ENCODE assay signal across 8 cellular contexts in the genomic region with DNA sequence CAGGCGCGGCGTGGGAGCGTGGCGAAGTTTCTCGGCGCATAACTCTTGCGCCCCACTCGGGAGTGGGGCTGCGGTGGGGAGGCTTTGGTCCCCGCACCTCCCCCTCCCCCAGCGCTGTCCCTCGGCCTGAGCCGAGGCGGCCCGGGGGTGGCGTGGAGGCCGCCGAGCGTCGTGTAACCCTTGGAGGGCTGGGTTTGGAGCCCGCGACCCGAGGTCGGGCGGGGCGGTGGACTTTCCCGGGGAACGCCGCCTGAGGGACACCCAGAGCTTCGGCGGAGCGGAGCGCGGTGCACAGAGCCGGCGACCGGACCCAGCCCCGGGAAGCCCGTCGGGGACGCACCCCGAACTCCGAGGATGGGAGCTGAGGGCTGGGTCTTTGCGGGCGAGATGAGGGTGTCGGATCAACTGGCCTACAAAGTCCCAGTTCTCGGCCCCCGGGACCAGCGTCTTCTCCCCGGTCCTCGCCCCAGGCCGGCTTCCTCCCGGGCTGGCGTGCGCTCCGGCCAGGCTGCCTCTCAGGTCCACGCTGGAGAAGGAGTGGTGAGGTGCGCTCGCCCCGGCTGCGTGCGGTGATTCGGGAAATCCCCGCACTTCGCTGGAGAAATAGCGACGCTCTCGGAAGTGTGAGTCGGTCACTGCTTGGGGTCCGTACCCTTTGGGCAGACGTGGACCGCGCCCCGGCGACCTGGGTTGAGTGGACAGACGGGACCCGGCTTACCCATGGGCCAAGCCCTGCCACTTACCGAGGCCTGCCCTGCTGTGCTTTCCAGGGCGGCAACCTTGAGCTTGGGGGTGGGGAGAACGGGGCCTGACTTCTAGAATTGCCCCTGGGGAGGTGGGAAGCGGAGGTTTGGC.
DNase-seq lines count a peak whose midpoint lies in the region; ATAC-seq and TF ChIP-seq lines count a peak whose summit lies in the region.

No MANE protein-coding gene starts in this region.

- H3K4me1 ChIP-seq in RWPE2 (ENCODE audit: insufficient read depth, poor library complexity, severe bottlenecking) (peaks cover 12% of the 10 kb centered on the region), gastroesophageal sphincter (peaks cover 0 to 65% (median 16%) of the 10 kb centered on the region in 3 donors), parathyroid adenoma (no peaks in the 10 kb centered on the region)

- DNase-seq in COLO668 (lab: John Stamatoyannopoulos, UW; ENCODE audit: unreplicated experiment) = peak; percentile 43
- DNase-seq in RWPE2 (ENCODE audit: low spot score) = no peak
- DNase-seq in NCI-H345 treated with DMSO at 0.1 percent for 48 hours (lab: John Stamatoyannopoulos, UW; ENCODE audit: unreplicated experiment) = no peak
- no peak for DNase-seq in NCI-H2029 (lab: John Stamatoyannopoulos, UW)
- DNase-seq in UCSD-AML1 (lab: John Stamatoyannopoulos, UW; ENCODE audit: unreplicated experiment) = no peak

- H3K4me3 ChIP-seq in RWPE2 (ENCODE audit: severe bottlenecking) (peak overlapping the region; percentile 69), gastroesophageal sphincter (peak overlapping the region; percentile 60 to 88), parathyroid adenoma (ENCODE audit: low read depth, low read length) (peak overlapping the region; percentile 43)

- peak; percentile 41 for ATAC-seq in RWPE2 (ENCODE audit: low read depth)
- ATAC-seq in gastroesophageal sphincter = peak; percentile 9
- no peak for ATAC-seq in GM18870 (IDR thresholded peaks at IDR 0.05; ENCODE audit: unreplicated experiment)

- H3K36me3 ChIP-seq in RWPE2 (ENCODE audit: low read depth) (peaks cover 11% of the 10 kb centered on the region), gastroesophageal sphincter (no peaks in the 10 kb centered on the region), parathyroid adenoma (ENCODE audit: control insufficient read depth, insufficient read depth, low read length) (no peaks in the 10 kb centered on the region)

- H3K27me3 ChIP-seq in RWPE2 (ENCODE audit: insufficient read depth, poor library complexity, severe bottlenecking) (no peaks in the 10 kb centered on the region), gastroesophageal sphincter (no peaks in the 10 kb centered on the region), parathyroid adenoma (ENCODE audit: control insufficient read depth, insufficient read depth, low read length) (no peaks in the 10 kb centered on the region)

- TF ChIP-seq EP300 in gastroesophageal sphincter (IDR thresholded peaks at IDR 0.05) = no peak

- H3K9me3 ChIP-seq in RWPE2 (ENCODE audit: severe bottlenecking) (no peaks in the 10 kb centered on the region), gastroesophageal sphincter (no peaks in the 10 kb centered on the region), parathyroid adenoma (ENCODE audit: control insufficient read depth, low read length) (no peaks in the 10 kb centered on the region)

- H3K4me2 ChIP-seq in parathyroid adenoma (ENCODE audit: low read length) = peak overlapping the region; percentile 69

- H2AFZ ChIP-seq in parathyroid adenoma = peak overlapping the region; percentile 86

- no peaks in the 10 kb centered on the region for H3K79me2 ChIP-seq in parathyroid adenoma

- H3K27ac ChIP-seq in RWPE2 (ENCODE audit: poor library complexity, severe bottlenecking) = peak overlapping the region; percentile 73
- peak overlapping the region; percentile 51 to 96 (median 94) for H3K27ac ChIP-seq in gastroesophageal sphincter
- H3K27ac ChIP-seq in parathyroid adenoma = peak overlapping the region; percentile 19

- no peak overlapping the region for H3K9ac ChIP-seq in parathyroid adenoma

- TF ChIP-seq POLR2A in gastroesophageal sphincter (IDR thresholded peaks at IDR 0.05) = no peak

- TF ChIP-seq CTCF in RWPE2 (IDR thresholded peaks at IDR 0.05; ENCODE audit: poor library complexity, severe bottlenecking) = no peak
- no peak for TF ChIP-seq CTCF in gastroesophageal sphincter (IDR thresholded peaks at IDR 0.05)
- TF ChIP-seq CTCF in parathyroid adenoma (IDR thresholded peaks at IDR 0.05) = no peak

- no CpG with 5 or more reads among the region's 82 CpGs for WGBS in gastroesophageal sphincter (ENCODE audit: low coverage in 1 of 2), 2 donors

Comparison
In these comparisons a context has a peak if more than half of its experiments do, and no peak if none do; other contexts are left out.
1. H3K27ac ChIP-seq: peak in every context shown above with its lines; median percentile 94 in gastroesophageal sphincter; 73 in RWPE2; 19 in parathyroid adenoma.